12 cellular contexts compared by ENCODE assay signal in genomic region chr14:59150990-59151389, GRCh38. TPM values are rescaled to one million over a fixed set of nuclear protein-coding genes. Genes with fewer than 3 reads are reported as not detected.
A peak's percentile ranks its signal among the peaks of the same experiment; 100 is the strongest.
DNase-seq lines count a peak whose midpoint lies in the region; ATAC-seq and TF ChIP-seq lines count a peak whose summit lies in the region.
"Had no signal": no experiment of that assay in that cellular context is flagged by ENCODE, and none has a peak within 500 bp of the region (broad histone marks: within the 10 kb centered on the region; RNA-seq: fewer than 3 reads in every experiment).

No MANE protein-coding gene starts in this region.

- ATAC-seq in GM18508 (IDR thresholded peaks at IDR 0.05; ENCODE audit: insufficient read depth, unreplicated experiment) (peak; percentile 62), GM21528 (IDR thresholded peaks at IDR 0.05; ENCODE audit: low FRiP score, unreplicated experiment) (peak; percentile 81), HG03378 (IDR thresholded peaks at IDR 0.05; ENCODE audit: unreplicated experiment) (peak; percentile 74), left lung (peak; percentile 56), omental fat pad (ENCODE audit: low FRiP score) (no peak)
- ATAC-seq: activated CD4-positive, CD25-positive, alpha-beta regulatory T cell treated with anti-CD3 and anti-CD28 coated beads, Interleukin-2, amount 50 U/mL, for 24 hours had no signal

- no peak for TF ChIP-seq CTCF in left lung (IDR thresholded peaks at IDR 0.05)
- no peak for TF ChIP-seq CTCF in omental fat pad (IDR thresholded peaks at IDR 0.05)

- peaks cover 0 to 5% of the 10 kb centered on the region in 2 donors for H3K4me1 ChIP-seq in left lung
- H3K4me1 ChIP-seq: prostate gland had no signal

- DNase-seq in left lung: no peak
- DNase-seq in DMS79 (lab: John Stamatoyannopoulos, UW): no peak
- DNase-seq in iPS-NIHi7 (ENCODE audit: extremely low spot score): no peak
- DNase-seq in NCI-H187 treated with DMSO at 0.1 percent for 48 hours (lab: John Stamatoyannopoulos, UW): no peak
- DNase-seq in omental fat pad (ENCODE audit: low spot score): no peak
- DNase-seq: KG1, PC-9 had no signal

- no peak overlapping the region for H3K4me3 ChIP-seq in left lung
- H3K4me3 ChIP-seq: PC-9, prostate gland had no signal

- intact Hi-C loops in left lung (cut with DNase I): no loop called here

- H3K9me3 ChIP-seq in left lung: no peaks in the 10 kb centered on the region
- H3K9me3 ChIP-seq: prostate gland had no signal

- no peak overlapping the region for H3K27ac ChIP-seq in left lung
- H3K27ac ChIP-seq: PC-9, prostate gland had no signal

- no peaks in the 10 kb centered on the region for H3K27me3 ChIP-seq in left lung

- H3K36me3 ChIP-seq in left lung: no peaks in the 10 kb centered on the region
- H3K36me3 ChIP-seq: prostate gland had no signal

RNA-seq across cellular contexts. Expression of gene DAAM1, which starts 37.5 kb away (rescaled TPM):
- total RNA-seq in left lung: 10 to 100 TPM; 47.5 to 49.4 TPM
- 10 to 100 TPM; 49.8 to 73.6 (median 51.6) TPM for total RNA-seq in omental fat pad
